1 cellular context compared by ENCODE assay signal in genomic region chr6:6024220-6024619, GRCh38.
TF ChIP-seq lines count a peak whose summit lies in the region.

No MANE protein-coding gene starts in this region.

TF ChIP-seq in HepG2, 621 proteins besides CTCF, POLR2A, EP300 and RAD21 (continued from another document):
- no peak for TF ChIP-seq SIX1 (CRISPR knock-in tag; IDR thresholded peaks at IDR 0.05; ENCODE audit: borderline replicate concordance)
- no peak for TF ChIP-seq HOXD1 (CRISPR knock-in tag; IDR thresholded peaks at IDR 0.05)
- peak; percentile 42; the same call in 1 of the 2 replicates for TF ChIP-seq HHEX (CRISPR knock-in tag; IDR thresholded peaks at IDR 0.05)
- no peak for TF ChIP-seq ZIK1 (CRISPR knock-in tag; IDR thresholded peaks at IDR 0.05; ENCODE audit: borderline replicate concordance, low read depth)
- TF ChIP-seq, protein P1, sequence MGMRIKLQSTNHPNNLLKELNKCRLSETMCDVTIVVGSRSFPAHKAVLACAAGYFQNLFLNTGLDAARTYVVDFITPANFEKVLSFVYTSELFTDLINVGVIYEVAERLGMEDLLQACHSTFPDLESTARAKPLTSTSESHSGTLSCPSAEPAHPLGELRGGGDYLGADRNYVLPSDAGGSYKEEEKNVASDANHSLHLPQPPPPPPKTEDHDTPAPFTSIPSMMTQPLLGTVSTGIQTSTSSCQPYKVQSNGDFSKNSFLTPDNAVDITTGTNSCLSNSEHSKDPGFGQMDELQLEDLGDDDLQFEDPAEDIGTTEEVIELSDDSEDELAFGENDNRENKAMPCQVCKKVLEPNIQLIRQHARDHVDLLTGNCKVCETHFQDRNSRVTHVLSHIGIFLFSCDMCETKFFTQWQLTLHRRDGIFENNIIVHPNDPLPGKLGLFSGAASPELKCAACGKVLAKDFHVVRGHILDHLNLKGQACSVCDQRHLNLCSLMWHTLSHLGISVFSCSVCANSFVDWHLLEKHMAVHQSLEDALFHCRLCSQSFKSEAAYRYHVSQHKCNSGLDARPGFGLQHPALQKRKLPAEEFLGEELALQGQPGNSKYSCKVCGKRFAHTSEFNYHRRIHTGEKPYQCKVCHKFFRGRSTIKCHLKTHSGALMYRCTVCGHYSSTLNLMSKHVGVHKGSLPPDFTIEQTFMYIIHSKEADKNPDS (CRISPR knock-in tag; IDR thresholded peaks at IDR 0.05) = peak; percentile 88; the same call in 1 of the 2 replicates
- no peak for TF ChIP-seq FOXP1 (IDR thresholded peaks at IDR 0.05)
- TF ChIP-seq FOXP1 (CRISPR knock-in tag; IDR thresholded peaks at IDR 0.05) = 0 out of 2 replicates have a peak, but pooled peaks have one; percentile 26
- no peak for TF ChIP-seq WIZ (CRISPR knock-in tag; IDR thresholded peaks at IDR 0.05)
- TF ChIP-seq ZNF569 (CRISPR knock-in tag; IDR thresholded peaks at IDR 0.05; ENCODE audit: borderline replicate concordance) = no peak
- TF ChIP-seq FOXK1 (CRISPR knock-in tag; IDR thresholded peaks at IDR 0.05; ENCODE audit: borderline replicate concordance, low read depth) = no peak
- no peak for TF ChIP-seq EZH2 (conservative IDR thresholded peaks at IDR 0.05; ENCODE audit: low read depth, low read length)
- no peak for TF ChIP-seq KLF11 (CRISPR knock-in tag; IDR thresholded peaks at IDR 0.05)
- no peak for TF ChIP-seq ELK4 (CRISPR knock-in tag; IDR thresholded peaks at IDR 0.05; ENCODE audit: borderline replicate concordance)
- TF ChIP-seq ATF7-NPFF (CRISPR knock-in tag; IDR thresholded peaks at IDR 0.05; ENCODE audit: low read depth) = no peak
- no peak for TF ChIP-seq KDM6A (CRISPR knock-in tag; IDR thresholded peaks at IDR 0.05; ENCODE audit: low read depth)
- TF ChIP-seq NFKB2 (CRISPR knock-in tag; IDR thresholded peaks at IDR 0.05; ENCODE audit: borderline replicate concordance) = no peak
- peak; percentile 42; the same call in 1 of the 2 replicates for TF ChIP-seq BCL6 (CRISPR knock-in tag; IDR thresholded peaks at IDR 0.05)
- no peak for TF ChIP-seq NCOA1 (CRISPR knock-in tag; IDR thresholded peaks at IDR 0.05)
